In genomic region chr19:30883071-30883470, GRCh38 we compare ENCODE assay signal across 32 cellular contexts.
"Had no signal": no experiment of that assay in that cellular context is flagged by ENCODE, and none has a peak within 500 bp of the region (broad histone marks: within the 10 kb centered on the region; RNA-seq: fewer than 3 reads in every experiment).

No MANE protein-coding gene starts in this region.

- H3K27ac ChIP-seq: colonic mucosa, foreskin keratinocyte, gastroesophageal sphincter, heart right ventricle, left ventricle myocardium inferior, lower lobe of right lung, parathyroid adenoma, right lobe of liver, thoracic aorta, tibial nerve, upper lobe of left lung had no signal

- H3K4me1 Mint-ChIP-seq: mesothelial cell of epicardium; naive B cell; neural crest cell; stimulated activated naive B cell treated with anti-CD40 and anti-IgM and Interleukin-4, amounts not matched to agents 10 μg/mL and 1 μg/mL and 100 μg/mL, for 72 hours had no signal

- H3K36me3 ChIP-seq: colonic mucosa, gastroesophageal sphincter, heart right ventricle, left ventricle myocardium inferior, lower lobe of right lung, right lobe of liver, thoracic aorta, tibial nerve, upper lobe of left lung had no signal

- FAIRE-seq: endometrium, islet of Langerhans, small intestine, urothelium cell line had no signal

- H3K9ac ChIP-seq: parathyroid adenoma had no signal

- H2AFZ ChIP-seq: parathyroid adenoma had no signal

- H3K4me3 ChIP-seq: colonic mucosa, gastroesophageal sphincter, heart right ventricle, left ventricle myocardium inferior, lower lobe of right lung, mucosa of descending colon, right lobe of liver, thoracic aorta, tibial nerve, upper lobe of left lung had no signal

- DNase-seq: colonic mucosa; dermis blood vessel endothelial cell; effector memory CD4-positive, alpha-beta T cell; erythroblast; foreskin keratinocyte; glutamatergic neuron; heart right ventricle; hippocampal formation; kidney glomerular epithelial cell; left colon; left ventricle myocardium inferior; lower lobe of right lung; mucosa of descending colon; naive B cell; right lobe of liver; small intestine; stimulated activated CD4-positive, alpha-beta T cell treated with anti-CD3 and anti-CD28 coated beads, Interleukin-15, amount 100 ng/mL, for 24 hours; stimulated activated CD4-positive, alpha-beta T cell treated with anti-CD3 and anti-CD28 coated beads, Interleukin-2, amount 100 ng/mL, for 48 hours; stimulated activated naive B cell treated with anti-CD40 and anti-IgM and Interleukin-4, amounts not matched to agents 10 μg/mL and 1 μg/mL and 100 μg/mL, for 72 hours; upper lobe of left lung had no signal

- H3K36me3 Mint-ChIP-seq: mesothelial cell of epicardium; naive B cell; natural killer cell treated with Interleukin-12 subunit alpha and Interleukin-12 subunit beta and Interleukin-15 and Interleukin-18, amount 100 ng/mL, for 72 hours; stimulated activated naive B cell treated with anti-CD40 and anti-IgM and Interleukin-4, amounts not matched to agents 10 μg/mL and 1 μg/mL and 100 μg/mL, for 72 hours had no signal

- H3K27ac Mint-ChIP-seq: mesothelial cell of epicardium; naive B cell; natural killer cell treated with Interleukin-12 subunit alpha and Interleukin-12 subunit beta and Interleukin-15 and Interleukin-18, amount 100 ng/mL, for 72 hours; progenitor cell of endocrine pancreas; stimulated activated naive B cell treated with anti-CD40 and anti-IgM and Interleukin-4, amounts not matched to agents 10 μg/mL and 1 μg/mL and 100 μg/mL, for 72 hours; stimulated activated naive CD8-positive, alpha-beta T cell treated with anti-CD3 and anti-CD28 coated beads, Interleukin-15, Interleukin-2, amounts not matched to agents 100 ng/mL and 50 ng/mL, for 24 hours had no signal

- ATAC-seq: foreskin keratinocyte; gastroesophageal sphincter; left colon; mucosa of descending colon; natural killer cell treated with Interleukin-12 subunit alpha and Interleukin-12 subunit beta and Interleukin-15 and Interleukin-18, amount 100 ng/mL, for 72 hours; stimulated activated naive B cell treated with anti-CD40 and anti-IgM and Interleukin-4, amounts not matched to agents 10 μg/mL and 1 μg/mL and 100 μg/mL, for 72 hours had no signal

- H3K27me3 ChIP-seq: colonic mucosa, foreskin keratinocyte, right lobe of liver, tibial nerve, upper lobe of left lung had no signal

- H3K79me2 ChIP-seq: parathyroid adenoma had no signal

- H3K4me3 Mint-ChIP-seq: mesothelial cell of epicardium; naive B cell; natural killer cell treated with Interleukin-12 subunit alpha and Interleukin-12 subunit beta and Interleukin-15 and Interleukin-18, amount 100 ng/mL, for 72 hours; neural crest cell; stimulated activated naive B cell treated with anti-CD40 and anti-IgM and Interleukin-4, amounts not matched to agents 10 μg/mL and 1 μg/mL and 100 μg/mL, for 72 hours; stimulated activated naive CD8-positive, alpha-beta T cell treated with anti-CD3 and anti-CD28 coated beads, Interleukin-15, Interleukin-2, amounts not matched to agents 100 ng/mL and 50 ng/mL, for 24 hours had no signal

- H3K4me1 ChIP-seq: colonic mucosa, foreskin keratinocyte, gastroesophageal sphincter, left ventricle myocardium inferior, lower lobe of right lung, parathyroid adenoma, right lobe of liver had no signal

- H3K9me3 Mint-ChIP-seq: mesothelial cell of epicardium; natural killer cell treated with Interleukin-12 subunit alpha and Interleukin-12 subunit beta and Interleukin-15 and Interleukin-18, amount 100 ng/mL, for 72 hours; neural crest cell; stimulated activated naive CD8-positive, alpha-beta T cell treated with anti-CD3 and anti-CD28 coated beads, Interleukin-15, Interleukin-2, amounts not matched to agents 100 ng/mL and 50 ng/mL, for 24 hours had no signal

- H3K27me3 Mint-ChIP-seq: naive B cell; stimulated activated naive B cell treated with anti-CD40 and anti-IgM and Interleukin-4, amounts not matched to agents 10 μg/mL and 1 μg/mL and 100 μg/mL, for 72 hours; stimulated activated naive CD8-positive, alpha-beta T cell treated with anti-CD3 and anti-CD28 coated beads, Interleukin-15, Interleukin-2, amounts not matched to agents 100 ng/mL and 50 ng/mL, for 24 hours had no signal

- H3K9me3 ChIP-seq: colonic mucosa, gastroesophageal sphincter, heart right ventricle, left ventricle myocardium inferior, lower lobe of right lung, mucosa of descending colon, right lobe of liver, thoracic aorta, tibial nerve, upper lobe of left lung had no signal
